Comparison of ENCODE assay signal across 20 cellular contexts in the genomic region with DNA sequence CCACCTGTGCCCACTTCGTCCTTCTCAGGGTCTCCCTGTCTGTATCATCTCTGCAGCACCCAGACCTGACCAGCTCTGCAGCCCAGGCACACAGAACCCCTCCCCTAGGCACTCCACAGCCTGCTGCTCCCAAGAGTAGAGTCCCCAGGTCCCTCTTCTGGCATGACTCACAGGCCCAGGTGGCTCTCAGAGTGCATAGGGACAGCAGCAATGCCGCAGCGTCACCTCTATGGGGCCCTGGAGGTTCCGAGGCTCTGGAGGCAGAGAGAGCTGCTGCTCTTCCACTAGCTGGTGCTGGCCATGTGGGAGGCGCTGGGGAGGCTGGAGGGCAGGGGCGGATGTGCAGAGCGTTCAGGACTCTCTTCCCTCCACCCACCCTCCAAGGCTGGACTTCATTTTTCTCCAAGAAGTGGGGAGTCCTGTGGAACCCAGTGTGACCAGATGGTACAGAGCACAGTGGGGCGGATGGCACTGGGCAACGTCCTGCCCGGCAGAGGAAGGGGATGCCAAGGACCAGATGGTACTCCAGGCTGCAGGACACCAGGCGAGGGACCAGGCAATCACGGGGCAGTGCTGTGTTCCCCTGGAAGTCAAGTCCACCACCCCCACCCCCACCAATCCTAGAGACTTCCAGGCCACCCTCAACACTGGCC.
"Had no signal": no experiment of that assay in that cellular context is flagged by ENCODE, and none has a peak within 500 bp of the region (broad histone marks: within the 10 kb centered on the region; RNA-seq: fewer than 3 reads in every experiment).

No MANE protein-coding gene starts in this region.

- H3K27me3 Mint-ChIP-seq: activated naive CD8-positive, alpha-beta T cell treated with anti-CD3 and anti-CD28 coated beads for 36 hours; dendritic cell treated with granulocyte-macrophage colony-stimulating factor and Interleukin-4, amounts not matched to agents 40 ng/mL and 50 ng/mL, for 4 days had no signal

- DNase-seq: activated naive CD4-positive, alpha-beta T cell; activated naive CD8-positive, alpha-beta T cell treated with anti-CD3 and anti-CD28 coated beads for 36 hours; activated T-cell treated with anti-CD3 and anti-CD28 coated beads, Interleukin-2, amount 50 U/mL, for 24 hours; effector CD4-positive, alpha-beta T cell; erythroblast; foreskin fibroblast; immature natural killer cell; naive thymus-derived CD4-positive, alpha-beta T cell; retina; sigmoid colon; stimulated activated CD4-positive, alpha-beta T cell treated with anti-CD3 and anti-CD28 coated beads, Interleukin-2, amount 100 ng/mL, for 48 hours; stimulated activated CD8-positive, alpha-beta memory T cell treated with anti-CD3 and anti-CD28 coated beads, Interleukin-4, amount 100 ng/mL, for 48 hours; stimulated activated naive B cell treated with anti-CD40 and anti-IgM and Interleukin-4, amounts not matched to agents 10 μg/mL and 1 μg/mL and 100 μg/mL, for 72 hours; T-cell had no signal

- H3K9me3 Mint-ChIP-seq: activated naive CD8-positive, alpha-beta T cell treated with anti-CD3 and anti-CD28 coated beads for 36 hours; activated T-cell treated with anti-CD3 and anti-CD28 coated beads, Interleukin-2, amount 50 U/mL, for 24 hours; activated T-helper 17 cell treated with anti-CD3 and anti-CD28 coated beads, Interleukin-2, amount 50 U/mL, for 72 hours; dendritic cell treated with granulocyte-macrophage colony-stimulating factor and Interleukin-4, amounts not matched to agents 40 ng/mL and 50 ng/mL, for 4 days; immature natural killer cell; neural progenitor cell; stimulated activated naive B cell treated with anti-CD40 and anti-IgM and Interleukin-4, amounts not matched to agents 10 μg/mL and 1 μg/mL and 100 μg/mL, for 72 hours; T-helper 2 cell treated with Interferon-gamma antibody and Interleukin-4, amounts not matched to agents 5 μg/mL and 100 μg/mL, for 36 hours; type B pancreatic cell had no signal

- ATAC-seq: activated T-helper 17 cell treated with anti-CD3 and anti-CD28 coated beads, Interleukin-2, amount 50 U/mL, for 72 hours; left lung; naive thymus-derived CD4-positive, alpha-beta T cell; stimulated activated naive B cell treated with anti-CD40 and anti-IgM and Interleukin-4, amounts not matched to agents 10 μg/mL and 1 μg/mL and 100 μg/mL, for 72 hours; T-cell had no signal

- H3K4me3 Mint-ChIP-seq: activated naive CD8-positive, alpha-beta T cell treated with anti-CD3 and anti-CD28 coated beads for 36 hours; activated T-cell treated with anti-CD3 and anti-CD28 coated beads, Interleukin-2, amount 50 U/mL, for 24 hours; activated T-helper 17 cell treated with anti-CD3 and anti-CD28 coated beads, Interleukin-2, amount 50 U/mL, for 72 hours; dendritic cell treated with granulocyte-macrophage colony-stimulating factor and Interleukin-4, amounts not matched to agents 40 ng/mL and 50 ng/mL, for 4 days; immature natural killer cell; naive thymus-derived CD4-positive, alpha-beta T cell; neural progenitor cell; stimulated activated naive B cell treated with anti-CD40 and anti-IgM and Interleukin-4, amounts not matched to agents 10 μg/mL and 1 μg/mL and 100 μg/mL, for 72 hours; T-cell; T-helper 2 cell treated with Interferon-gamma antibody and Interleukin-4, amounts not matched to agents 5 μg/mL and 100 μg/mL, for 36 hours; type B pancreatic cell had no signal

- H3K4me1 Mint-ChIP-seq: activated naive CD8-positive, alpha-beta T cell treated with anti-CD3 and anti-CD28 coated beads for 36 hours; activated T-helper 17 cell treated with anti-CD3 and anti-CD28 coated beads, Interleukin-2, amount 50 U/mL, for 72 hours; immature natural killer cell; stimulated activated naive B cell treated with anti-CD40 and anti-IgM and Interleukin-4, amounts not matched to agents 10 μg/mL and 1 μg/mL and 100 μg/mL, for 72 hours; T-cell had no signal

- H3K36me3 Mint-ChIP-seq: activated naive CD8-positive, alpha-beta T cell treated with anti-CD3 and anti-CD28 coated beads for 36 hours; immature natural killer cell; naive thymus-derived CD4-positive, alpha-beta T cell; neural progenitor cell; stimulated activated naive B cell treated with anti-CD40 and anti-IgM and Interleukin-4, amounts not matched to agents 10 μg/mL and 1 μg/mL and 100 μg/mL, for 72 hours; T-cell; type B pancreatic cell had no signal

- H3K27ac Mint-ChIP-seq: activated naive CD8-positive, alpha-beta T cell treated with anti-CD3 and anti-CD28 coated beads for 36 hours; activated T-cell treated with anti-CD3 and anti-CD28 coated beads, Interleukin-2, amount 50 U/mL, for 24 hours; activated T-helper 17 cell treated with anti-CD3 and anti-CD28 coated beads, Interleukin-2, amount 50 U/mL, for 72 hours; dendritic cell treated with granulocyte-macrophage colony-stimulating factor and Interleukin-4, amounts not matched to agents 40 ng/mL and 50 ng/mL, for 4 days; immature natural killer cell; neural progenitor cell; stimulated activated naive B cell treated with anti-CD40 and anti-IgM and Interleukin-4, amounts not matched to agents 10 μg/mL and 1 μg/mL and 100 μg/mL, for 72 hours; T-cell; T-helper 2 cell treated with Interferon-gamma antibody and Interleukin-4, amounts not matched to agents 5 μg/mL and 100 μg/mL, for 36 hours; type B pancreatic cell had no signal
